ENCODE assay signal across 12 cellular contexts in the genomic region with DNA sequence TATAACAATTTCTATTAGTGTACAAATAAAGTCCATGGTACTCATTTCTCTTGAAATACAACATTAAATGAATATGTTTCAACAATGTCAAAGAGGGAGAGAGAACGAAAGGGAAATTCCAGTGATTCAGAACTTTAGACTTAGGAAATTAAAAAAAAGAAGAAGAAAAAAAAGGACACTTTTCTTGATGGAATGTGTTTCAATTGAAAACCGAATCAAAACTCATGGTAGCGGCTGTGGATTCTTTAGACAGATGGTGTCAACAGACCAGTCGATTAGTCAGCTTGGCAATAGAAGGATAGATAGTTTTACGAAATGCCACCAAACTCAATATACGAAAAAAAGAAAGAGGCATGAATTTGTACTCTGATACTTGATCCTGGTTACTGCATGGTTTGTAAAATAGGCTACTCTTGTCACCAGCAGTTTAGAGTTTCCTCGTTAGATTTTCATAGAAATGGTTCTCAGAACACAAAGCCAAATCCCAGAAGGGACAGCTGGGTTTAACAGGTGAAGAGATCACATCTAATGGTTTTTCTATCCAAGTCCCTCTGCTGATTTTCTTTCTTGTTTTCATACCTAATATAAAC.
A peak's percentile ranks its signal among the peaks of the same experiment; 100 is the strongest.
DNase-seq lines count a peak whose midpoint lies in the region; ATAC-seq and TF ChIP-seq lines count a peak whose summit lies in the region.
"Had no signal": no experiment of that assay in that cellular context is flagged by ENCODE, and none has a peak within 500 bp of the region (broad histone marks: within the 10 kb centered on the region; RNA-seq: fewer than 3 reads in every experiment).

No MANE protein-coding gene starts in this region.

- peaks cover 19% of the 10 kb centered on the region for H3K4me1 Mint-ChIP-seq in nephron
- H3K4me1 Mint-ChIP-seq: stimulated activated naive CD8-positive, alpha-beta T cell treated with anti-CD3 and anti-CD28 coated beads, Interleukin-15, amount 100 ng/mL, for 72 hours had no signal

- no peaks in the 10 kb centered on the region for H3K4me1 ChIP-seq in IMR-90 (ENCODE audit: control insufficient read depth, insufficient read depth, low read length)
- H3K4me1 ChIP-seq in right atrium auricular region: peaks cover 0 to 3% of the 10 kb centered on the region in 2 donors

- H3K27ac Mint-ChIP-seq in nephron: peak overlapping the region; percentile 18 to 79 (median 45)
- H3K27ac Mint-ChIP-seq: stimulated activated naive CD8-positive, alpha-beta T cell treated with anti-CD3 and anti-CD28 coated beads, Interleukin-15, amount 100 ng/mL, for 72 hours had no signal

- H2BK5ac ChIP-seq in IMR-90 (ENCODE audit: low read depth, low read length, poor library complexity, severe bottlenecking): no peak overlapping the region

- DNase-seq in AG10803 (ENCODE audit: low read depth) (peak; percentile 78), IMR-90 (peak; percentile 62), brain microvascular endothelial cell (peak; percentile 56), right atrium auricular region (ENCODE audit: low spot score) (no peak), mesenteric fat pad (ENCODE audit: low spot score) (no peak)
- DNase-seq: activated CD8-positive, alpha-beta memory T cell treated with anti-CD3 and anti-CD28 coated beads, Interleukin-2, amount 50 U/mL, for 48 hours; heart right ventricle; NCI-H526 treated with DMSO at 0.1 percent for 48 hours; stimulated activated naive CD8-positive, alpha-beta T cell treated with anti-CD3 and anti-CD28 coated beads, Interleukin-15, amount 100 ng/mL, for 72 hours had no signal

- H3K36me3 ChIP-seq in IMR-90 (ENCODE audit: control insufficient read depth, insufficient read depth, low read length) (no peaks in the 10 kb centered on the region), brain microvascular endothelial cell (replicated peaks) (no peaks in the 10 kb centered on the region), right atrium auricular region (no peaks in the 10 kb centered on the region)
- H3K36me3 ChIP-seq: heart right ventricle had no signal

- no peak overlapping the region for H2AK5ac ChIP-seq in IMR-90 (ENCODE audit: low read depth, low read length)

- no peak overlapping the region for H3K9ac ChIP-seq in IMR-90 (ENCODE audit: low read depth, low read length)

- no peak overlapping the region for H2AFZ ChIP-seq in IMR-90 (replicated peaks; ENCODE audit: low read length, poor library complexity)

- CTCF ChIA-PET in IMR-90 (lab: Yijun Ruan, JAX): no interaction called here

- no peak overlapping the region for H2AK9ac ChIP-seq in IMR-90 (replicated peaks; ENCODE audit: low read depth, low read length, poor library complexity)

- no peak overlapping the region; the same call in 1 of the 2 replicates for H3K18ac ChIP-seq in IMR-90 (ENCODE audit: low read depth, low read length)

- no peaks in the 10 kb centered on the region for H4K20me1 ChIP-seq in IMR-90 (ENCODE audit: insufficient read depth, low read length)

- no peaks in the 10 kb centered on the region for H3K9me3 Mint-ChIP-seq in nephron
- H3K9me3 Mint-ChIP-seq: stimulated activated naive CD8-positive, alpha-beta T cell treated with anti-CD3 and anti-CD28 coated beads, Interleukin-15, amount 100 ng/mL, for 72 hours had no signal

- H3K4me3 ChIP-seq in AG10803 (ENCODE audit: low read length): peak overlapping the region; percentile 29
- no peak overlapping the region for H3K4me3 ChIP-seq in IMR-90 (ENCODE audit: insufficient read depth, low read depth, low read length)
- H3K4me3 ChIP-seq in brain microvascular endothelial cell (ENCODE audit: low read depth, low read length): no peak overlapping the region
- H3K4me3 ChIP-seq in right atrium auricular region: no peak overlapping the region
- H3K4me3 ChIP-seq: heart right ventricle had no signal

- H4K91ac ChIP-seq in IMR-90 (ENCODE audit: insufficient read depth, low read depth, low read length): no peak overlapping the region

- no peak overlapping the region for H3K14ac ChIP-seq in IMR-90 (replicated peaks; ENCODE audit: low read depth, low read length)

- H3K9me3 ChIP-seq in IMR-90 (ENCODE audit: control insufficient read depth, insufficient read depth, low read length) (no peaks in the 10 kb centered on the region), right atrium auricular region (no peaks in the 10 kb centered on the region)
- H3K9me3 ChIP-seq: heart right ventricle had no signal

- H3K27me3 ChIP-seq in IMR-90 (ENCODE audit: control insufficient read depth, insufficient read depth, low read length): no peaks in the 10 kb centered on the region
- no peaks in the 10 kb centered on the region for H3K27me3 ChIP-seq in brain microvascular endothelial cell (replicated peaks)
- H3K27me3 ChIP-seq in right atrium auricular region: no peaks in the 10 kb centered on the region
- H3K27me3 ChIP-seq: heart right ventricle had no signal

- POLR2A ChIA-PET in IMR-90 (lab: Charles Lee; ENCODE audit: unreplicated experiment): no interaction called here

- BruUV-seq in IMR-90 (replicated peaks; lab: Mats Ljungman, UMichigan): no TSS peak

- H3K4ac ChIP-seq in IMR-90 (ENCODE audit: low read depth, low read length): no peak overlapping the region

- in situ Hi-C loops in IMR-90 (cut with MboI; ENCODE audit: low sequenced_read_pairs) (no loop called here), brain microvascular endothelial cell (cut with HindIII; ENCODE audit: low pct_ligation_motif_present, low sequenced_read_pairs) (no loop called here)

- ATAC-seq in IMR-90 (ENCODE audit: low read depth) (no peak; the same call in 1 of the 2 replicates), GM18867 (IDR thresholded peaks at IDR 0.05; ENCODE audit: unreplicated experiment) (no peak), HG03439 (IDR thresholded peaks at IDR 0.05; ENCODE audit: unreplicated experiment) (no peak)
- ATAC-seq: heart right ventricle; stimulated activated naive CD8-positive, alpha-beta T cell treated with anti-CD3 and anti-CD28 coated beads, Interleukin-15, amount 100 ng/mL, for 72 hours had no signal

- intact Hi-C loops in IMR-90 (cut with micrococcal nuclease): no loop called here

- no peak for TF ChIP-seq CTCF in AG10803 (conservative IDR thresholded peaks at IDR 0.05; ENCODE audit: low read length)
- TF ChIP-seq CTCF in IMR-90 (conservative IDR thresholded peaks at IDR 0.05; ENCODE audit: low read depth, low read length): no peak
- TF ChIP-seq CTCF in brain microvascular endothelial cell (IDR thresholded peaks at IDR 0.05; ENCODE audit: low read depth, low read length, missing control alignments): no peak
- TF ChIP-seq CTCF in nephron (IDR thresholded peaks at IDR 0.05; ENCODE audit: unreplicated experiment in 3 of 3): no peak
- TF ChIP-seq CTCF in right atrium auricular region (IDR thresholded peaks at IDR 0.05): no peak

- no peak overlapping the region for H2BK120ac ChIP-seq in IMR-90 (ENCODE audit: low read depth, low read length)

- dilution Hi-C loops in IMR-90 (cut with HindIII; ENCODE audit: low sequenced_read_pairs, unreplicated experiment): no loop called here

- no peaks in the 10 kb centered on the region for H3K36me3 Mint-ChIP-seq in nephron (ENCODE audit: low read depth)

- no CpG with 5 or more reads among the region's 7 CpGs for WGBS in IMR-90 (ENCODE audit: extremely low coverage in 2 of 2, insufficient read length in 1 of 2), 2 experiments

- TF ChIP-seq RAD21 in IMR-90 (IDR thresholded peaks at IDR 0.05; ENCODE audit: low read length): no peak

- no peak overlapping the region for H4K8ac ChIP-seq in IMR-90 (ENCODE audit: low read depth in 2 of 2, low read length in 2 of 2)

- H2BK15ac ChIP-seq in IMR-90 (ENCODE audit: low read depth, low read length): no peak overlapping the region

- no peak overlapping the region for H4K5ac ChIP-seq in IMR-90 (ENCODE audit: low read depth, low read length)

- no peak overlapping the region; the same call in 1 of the 2 replicates for H3K4me2 ChIP-seq in IMR-90 (ENCODE audit: low read depth, low read length)

- H3K9me1 ChIP-seq in IMR-90 (ENCODE audit: insufficient read depth, low read length): no peaks in the 10 kb centered on the region

- no peak overlapping the region for H3K56ac ChIP-seq in IMR-90 (ENCODE audit: extremely low read depth, insufficient read depth, low read length)

- no peak for TF ChIP-seq POLR2A in IMR-90 (IDR thresholded peaks at IDR 0.05; ENCODE audit: low read depth, low read length)

- peak overlapping the region in 1 of 3 experiments; percentile 12 for H3K4me3 Mint-ChIP-seq in nephron
- H3K4me3 Mint-ChIP-seq: stimulated activated naive CD8-positive, alpha-beta T cell treated with anti-CD3 and anti-CD28 coated beads, Interleukin-15, amount 100 ng/mL, for 72 hours had no signal

- peaks cover 16 to 18% of the 10 kb centered on the region in 2 experiments for H3K79me1 ChIP-seq in IMR-90 (ENCODE audit: low read depth in 1 of 2, low read length in 2 of 2)

- H3K23ac ChIP-seq in IMR-90 (ENCODE audit: low read depth, low read length): no peak overlapping the region

- H3K27ac ChIP-seq in IMR-90 (ENCODE audit: insufficient read depth, low read length) (no peak overlapping the region), brain microvascular endothelial cell (peak overlapping the region; percentile 13), right atrium auricular region (no peak overlapping the region)

- H3K27me3 Mint-ChIP-seq in nephron (ENCODE audit: low read depth): no peaks in the 10 kb centered on the region
- H3K27me3 Mint-ChIP-seq: stimulated activated naive CD8-positive, alpha-beta T cell treated with anti-CD3 and anti-CD28 coated beads, Interleukin-15, amount 100 ng/mL, for 72 hours had no signal

- H2BK20ac ChIP-seq in IMR-90 (ENCODE audit: low read depth, low read length): no peak overlapping the region

TF ChIP-seq in IMR-90, 13 proteins besides CTCF, POLR2A, EP300 and RAD21:
- TF ChIP-seq SMC3 (IDR thresholded peaks at IDR 0.05; ENCODE audit: low read depth, low read length): no peak
- TF ChIP-seq RCOR1 (IDR thresholded peaks at IDR 0.05; ENCODE audit: insufficient replicate concordance, low read length): no peak
- no peak for TF ChIP-seq RFX5 (IDR thresholded peaks at IDR 0.05; ENCODE audit: low read depth, low read length)
- TF ChIP-seq NFE2L2 (IDR thresholded peaks at IDR 0.05; ENCODE audit: low read depth, low read length): no peak
- no peak for TF ChIP-seq MAZ (IDR thresholded peaks at IDR 0.05; ENCODE audit: borderline replicate concordance, low read depth, low read length)
- no peak for TF ChIP-seq BHLHE40 (IDR thresholded peaks at IDR 0.05; ENCODE audit: low read depth, low read length)

Comparison
In these comparisons a context has a peak if more than half of its experiments do, and no peak if none do; other contexts are left out.
1. DNase-seq: peak in AG10803 (single experiment), IMR-90 (single experiment) and brain microvascular endothelial cell (single experiment); none in right atrium auricular region (single experiment) and mesenteric fat pad (single experiment).